1 cellular context compared by ENCODE assay signal in genomic region chr2:85712849-85713612, GRCh38.
TF ChIP-seq lines count a peak whose summit lies in the region.

No MANE protein-coding gene starts in this region.

TF ChIP-seq in IMR-90, 13 proteins besides CTCF, POLR2A, EP300 and RAD21 (continued from another document):
- TF ChIP-seq NFE2L2 (IDR thresholded peaks at IDR 0.05; ENCODE audit: low read depth, low read length) (no peak), FOS (IDR thresholded peaks at IDR 0.05; ENCODE audit: low read depth, low read length) (no peak)
